13 cellular contexts compared by ENCODE assay signal in the genomic region with DNA sequence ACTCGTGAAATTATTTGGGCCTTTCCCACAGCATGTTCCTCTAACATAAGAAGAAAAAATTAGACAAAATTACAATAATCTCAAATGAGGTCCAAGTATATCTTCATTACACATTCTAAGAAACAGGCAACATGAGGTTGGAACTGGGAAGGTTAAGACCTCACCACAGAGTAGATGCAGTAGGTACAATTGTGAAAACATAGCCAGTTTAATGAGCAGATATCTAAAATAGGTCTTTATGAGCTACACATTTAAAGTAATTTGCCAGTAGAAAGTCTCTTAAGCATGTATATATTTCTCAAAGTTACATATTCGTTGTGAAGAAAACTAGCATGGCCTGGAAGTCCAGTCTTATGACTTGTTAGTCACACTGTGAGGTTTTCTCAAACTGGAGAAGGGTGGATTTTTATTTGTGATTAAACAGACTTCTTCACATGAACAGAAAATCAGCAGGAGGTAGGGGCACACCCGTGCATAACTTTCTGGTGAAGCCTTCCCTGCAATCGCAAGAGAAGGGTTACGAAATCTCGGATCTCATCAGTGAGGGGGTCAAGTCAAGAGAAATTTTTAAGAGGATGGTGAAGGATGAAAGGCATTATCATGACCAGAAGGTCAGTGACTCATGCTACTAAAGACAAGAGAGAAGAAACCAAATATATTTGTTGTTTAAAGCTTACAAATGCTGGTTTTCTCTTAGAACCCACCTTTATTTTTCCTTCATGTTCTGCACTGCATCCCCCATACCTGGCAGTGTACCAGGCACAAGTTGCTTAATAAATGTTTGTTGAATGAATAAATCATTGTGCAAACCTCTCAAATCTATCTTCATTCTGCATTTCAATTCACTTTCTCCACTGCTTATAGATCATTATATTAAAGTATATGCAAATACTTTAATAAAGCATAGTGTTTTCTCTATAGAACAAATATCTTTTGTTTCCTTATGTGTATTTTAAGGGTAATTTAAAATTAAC. TPM values are rescaled to one million over a fixed set of nuclear protein-coding genes. Genes with fewer than 3 reads are reported as not detected.
DNase-seq lines count a peak whose midpoint lies in the region; ATAC-seq and TF ChIP-seq lines count a peak whose summit lies in the region.
"Had no signal": no experiment of that assay in that cellular context is flagged by ENCODE, and none has a peak within 500 bp of the region (broad histone marks: within the 10 kb centered on the region; RNA-seq: fewer than 3 reads in every experiment).

No MANE protein-coding gene starts in this region.

- ATAC-seq in HG03039 (IDR thresholded peaks at IDR 0.05; ENCODE audit: unreplicated experiment) = no peak
- ATAC-seq: activated CD8-positive, alpha-beta T cell treated with anti-CD3 and anti-CD28 coated beads for 36 hours; left ventricle myocardium superior had no signal

- DNase-seq in HCEC 1CT (peak; percentile 99), RPMI7951 (ENCODE audit: low read depth) (peak; percentile 87), fibroblast of mammary gland (ENCODE audit: low read depth) (peak; percentile 98), smooth muscle cell of the brain vasculature (ENCODE audit: low read depth, low spot score) (peak; percentile 88), NCI-H69 (lab: John Stamatoyannopoulos, UW) (no peak), DMS153 (lab: John Stamatoyannopoulos, UW) (no peak)
- DNase-seq: activated CD8-positive, alpha-beta T cell treated with anti-CD3 and anti-CD28 coated beads for 36 hours; GDM1; left ventricle myocardium superior; NCI-H2107; SJCRH30; uterus had no signal

- TF ChIP-seq CTCF in fibroblast of mammary gland (conservative IDR thresholded peaks at IDR 0.05; ENCODE audit: control insufficient read depth, insufficient read depth, low read depth, low read length) = no peak

- no peak overlapping the region for H3K4me3 ChIP-seq in fibroblast of mammary gland (ENCODE audit: control insufficient read depth, low read depth, low read length)
- H3K4me3 ChIP-seq: SJCRH30, uterus had no signal

RNA-seq across cellular contexts. Expression of gene RAB27B, which starts 5.1 kb away (rescaled TPM):
- total RNA-seq in RPMI7951 (2014; rRNA removed; shearing (Covaris generic)) = 7.0 and 8.8 TPM in 2 replicates
- total RNA-seq: activated CD8-positive, alpha-beta T cell treated with anti-CD3 and anti-CD28 coated beads for 36 hours; SJCRH30 had no signal

Comparison
In these comparisons a context has a peak if more than half of its experiments do, and no peak if none do; other contexts are left out.
1. DNase-seq: peak in HCEC 1CT (single experiment), RPMI7951 (single experiment), fibroblast of mammary gland (single experiment) and smooth muscle cell of the brain vasculature (single experiment); none in NCI-H69 (single experiment) and DMS153 (single experiment).